In the genomic region with DNA sequence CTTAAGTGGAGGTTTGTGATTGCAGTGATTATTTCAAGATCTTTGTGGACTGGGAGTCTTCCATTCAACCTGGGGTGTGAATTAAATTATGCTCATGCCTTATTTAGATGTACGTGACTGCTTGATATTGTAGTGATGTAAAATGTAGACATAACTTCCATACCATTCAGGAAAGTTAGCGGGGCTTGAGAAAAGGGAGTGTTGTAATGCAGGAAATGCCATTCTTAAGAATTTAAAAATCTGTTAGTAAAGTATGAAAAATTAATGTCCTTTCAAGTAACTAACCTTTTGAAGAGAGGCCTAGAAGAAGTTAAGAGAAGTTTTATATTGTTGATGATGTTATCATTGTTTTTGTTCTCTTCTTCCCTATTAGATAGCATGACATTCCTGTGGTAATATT, we compare ENCODE assay signal across 20 cellular contexts.
"Had no signal": no experiment of that assay in that cellular context is flagged by ENCODE, and none has a peak within 500 bp of the region (broad histone marks: within the 10 kb centered on the region; RNA-seq: fewer than 3 reads in every experiment).

No MANE protein-coding gene starts in this region.

- H3K36me3 Mint-ChIP-seq: activated naive CD8-positive, alpha-beta T cell; natural killer cell had no signal

- H3K27ac ChIP-seq: body of pancreas, esophagus squamous epithelium, gastroesophageal sphincter, right lobe of liver, thoracic aorta, VCaP had no signal

- H3K27ac Mint-ChIP-seq: activated naive CD8-positive, alpha-beta T cell; activated T-cell treated with anti-CD3 and anti-CD28 coated beads, Interleukin-2, amount 50 U/mL, for 72 hours; memory B cell; natural killer cell; stimulated activated naive CD8-positive, alpha-beta T cell treated with anti-CD3 and anti-CD28 coated beads, Interleukin-15, Interleukin-2, amounts not matched to agents 100 ng/mL and 50 ng/mL, for 24 hours; T-helper 2 cell treated with Interferon-gamma antibody and Interleukin-4, amounts not matched to agents 5 μg/mL and 100 μg/mL, for 36 hours had no signal

- H3K27me3 Mint-ChIP-seq: activated naive CD8-positive, alpha-beta T cell; memory B cell; stimulated activated naive CD8-positive, alpha-beta T cell treated with anti-CD3 and anti-CD28 coated beads, Interleukin-15, Interleukin-2, amounts not matched to agents 100 ng/mL and 50 ng/mL, for 24 hours had no signal

- DNase-seq: activated CD4-positive, alpha-beta T cell treated with anti-CD3 and anti-CD28 coated beads for 4 hours; activated CD4-positive, alpha-beta T cell treated with anti-CD3 and anti-CD28 coated beads, Interleukin-2, amount 50 U/mL, for 4 hours; activated naive CD4-positive, alpha-beta T cell; activated T-cell treated with anti-CD3 and anti-CD28 coated beads for 4 hours; activated T-cell treated with anti-CD3 and anti-CD28 coated beads, Interleukin-2, amount 50 U/mL, for 72 hours; aorta; body of pancreas; esophagus squamous epithelium; hippocampal formation; natural killer cell; right lobe of liver; stimulated activated CD4-positive, alpha-beta T cell treated with anti-CD3 and anti-CD28 coated beads, Interleukin-4, amount 100 ng/mL, for 1 hour; T-helper 1 cell had no signal

- H3K4me1 ChIP-seq: esophagus squamous epithelium, gastroesophageal sphincter, right lobe of liver had no signal

- H3K9me3 ChIP-seq: esophagus squamous epithelium, gastroesophageal sphincter, right lobe of liver, thoracic aorta had no signal

- H3K9me3 Mint-ChIP-seq: stimulated activated naive CD8-positive, alpha-beta T cell treated with anti-CD3 and anti-CD28 coated beads, Interleukin-15, Interleukin-2, amounts not matched to agents 100 ng/mL and 50 ng/mL, for 24 hours had no signal

- H3K27me3 ChIP-seq: body of pancreas, esophagus squamous epithelium, gastroesophageal sphincter, right lobe of liver had no signal

- H3K4me3 ChIP-seq: body of pancreas, esophagus squamous epithelium, gastroesophageal sphincter, right lobe of liver, thoracic aorta had no signal

- H3K36me3 ChIP-seq: esophagus squamous epithelium, gastroesophageal sphincter, right lobe of liver, thoracic aorta had no signal

- H3K4me3 Mint-ChIP-seq: activated naive CD8-positive, alpha-beta T cell; activated T-cell treated with anti-CD3 and anti-CD28 coated beads, Interleukin-2, amount 50 U/mL, for 72 hours; memory B cell; natural killer cell; stimulated activated naive CD8-positive, alpha-beta T cell treated with anti-CD3 and anti-CD28 coated beads, Interleukin-15, Interleukin-2, amounts not matched to agents 100 ng/mL and 50 ng/mL, for 24 hours; T-helper 2 cell treated with Interferon-gamma antibody and Interleukin-4, amounts not matched to agents 5 μg/mL and 100 μg/mL, for 36 hours had no signal

- H3K4me1 Mint-ChIP-seq: memory B cell, natural killer cell had no signal
